ENCODE assay signal across 33 cellular contexts in genomic region chr2:141697035-141697434, GRCh38.
"Had no signal": no experiment of that assay in that cellular context is flagged by ENCODE, and none has a peak within 500 bp of the region (broad histone marks: within the 10 kb centered on the region; RNA-seq: fewer than 3 reads in every experiment).

No MANE protein-coding gene starts in this region.

- H3K27me3 ChIP-seq: adrenal gland, ascending aorta, body of pancreas, brain microvascular endothelial cell, breast epithelium had no signal

- H3K36me3 ChIP-seq: adrenal gland, ascending aorta, brain microvascular endothelial cell, breast epithelium, cardiac muscle cell had no signal

- H3K4me3 ChIP-seq: adrenal gland, ascending aorta, body of pancreas, breast epithelium, cardiac muscle cell had no signal

- DNase-seq: activated effector memory CD4-positive, alpha-beta T cell treated with anti-CD3 and anti-CD28 coated beads, Interleukin-2, amount 50 U/mL, for 16 hours; activated effector memory CD4-positive, alpha-beta T cell treated with Interleukin-2 at 50 U/mL for 16 hours; activated gamma-delta T cell; activated gamma-delta T cell treated with Interleukin-2 at 50 U/mL for 16 hours; activated naive CD4-positive, alpha-beta T cell; activated naive CD4-positive, alpha-beta T cell treated with anti-CD3 and anti-CD28 coated beads for 36 hours; activated naive CD4-positive, alpha-beta T cell treated with anti-CD3 and anti-CD28 coated beads, Interleukin-2, amount 10 ng/mL, durations not matched to agents 7 days and 5 days; activated naive CD4-positive, alpha-beta T cell treated with anti-CD3 and anti-CD28 coated beads, Interleukin-2, amount 50 U/mL, for 16 hours; activated naive CD4-positive, alpha-beta T cell treated with Interleukin-2 at 50 U/mL for 16 hours; activated naive CD8-positive, alpha-beta T cell treated with anti-CD3 and anti-CD28 coated beads for 36 hours; activated naive CD8-positive, alpha-beta T cell treated with anti-CD3 and anti-CD28 coated beads, Interleukin-2, amount 10 ng/mL, durations not matched to agents 7 days and 5 days; activated naive CD8-positive, alpha-beta T cell treated with anti-CD3 and anti-CD28 coated beads, Interleukin-2, amount 50 U/mL, for 24 hours; activated T-cell treated with anti-CD3 and anti-CD28 coated beads, Interleukin-2, amount 50 U/mL, for 24 hours; activated T-cell treated with anti-CD3 and anti-CD28 coated beads, Interleukin-2, amount 50 U/mL, for 4 hours; activated T-cell treated with anti-CD3 and anti-CD28 coated beads, Interleukin-2, amount 50 U/mL, for 48 hours; activated T-cell treated with anti-CD3 and anti-CD28 coated beads, Interleukin-2, amount 50 U/mL, for 72 hours; adrenal gland; amniotic stem cell; amygdala; anterior cingulate cortex; aorta; body of pancreas; brain microvascular endothelial cell; caudate nucleus; central memory CD4-positive, alpha-beta T cell; cerebellar nuclear complex had no signal

- H3K27ac ChIP-seq: adrenal gland, ascending aorta, body of pancreas, brain microvascular endothelial cell, breast epithelium, cardiac muscle cell had no signal

- FAIRE-seq: astrocyte, bronchial epithelial cell had no signal

- H3K4me1 ChIP-seq: adrenal gland, ascending aorta, body of pancreas, breast epithelium had no signal

- ATAC-seq: activated naive CD4-positive, alpha-beta T cell treated with anti-CD3 and anti-CD28 coated beads, Interleukin-2, amount 50 U/mL, for 72 hours; activated naive CD8-positive, alpha-beta T cell treated with anti-CD3 and anti-CD28 coated beads, Interleukin-2, amount 50 U/mL, for 24 hours; activated T-cell treated with anti-CD3 and anti-CD28 coated beads, Interleukin-2, amount 50 U/mL, for 4 hours; activated T-cell treated with anti-CD3 and anti-CD28 coated beads, Interleukin-2, amount 50 U/mL, for 72 hours; activated T-helper 17 cell treated with anti-CD3 and anti-CD28 coated beads, Interleukin-2, amount 50 U/mL, for 72 hours; body of pancreas had no signal

- H3K9me3 ChIP-seq: adrenal gland, ascending aorta, body of pancreas, breast epithelium had no signal
